Comparison of ENCODE assay signal across 8 cellular contexts in genomic region chr3:138186803-138187295, GRCh38. TPM values are rescaled to one million over a fixed set of nuclear protein-coding genes. Genes with fewer than 3 reads are reported as not detected.
DNase-seq lines count a peak whose midpoint lies in the region; ATAC-seq and TF ChIP-seq lines count a peak whose summit lies in the region.

No MANE protein-coding gene starts in this region.

- peaks cover 32 to 43% of the 10 kb centered on the region in 2 donors for H3K4me1 Mint-ChIP-seq in natural killer cell treated with Interleukin-12 subunit alpha and Interleukin-12 subunit beta and Interleukin-15 and Interleukin-18, amount 100 ng/mL, for 72 hours (ENCODE audit: low read depth in 2 of 2)
- H3K4me1 Mint-ChIP-seq in stimulated activated naive CD8-positive, alpha-beta T cell treated with anti-CD3 and anti-CD28 coated beads, Interleukin-15, Interleukin-2, amounts not matched to agents 100 ng/mL and 50 ng/mL, for 24 hours (ENCODE audit: low read depth) = peaks cover 43% of the 10 kb centered on the region

- ATAC-seq in GM19372 (IDR thresholded peaks at IDR 0.05; ENCODE audit: low read depth, unreplicated experiment) (peak; percentile 92), HG03469 (IDR thresholded peaks at IDR 0.05; ENCODE audit: unreplicated experiment) (peak; percentile 67)
- peak; percentile 95 to 96 for ATAC-seq in natural killer cell treated with Interleukin-12 subunit alpha and Interleukin-12 subunit beta and Interleukin-15 and Interleukin-18, amount 100 ng/mL, for 72 hours

- peak overlapping the region; percentile 94 to 95 for H3K27ac Mint-ChIP-seq in natural killer cell treated with Interleukin-12 subunit alpha and Interleukin-12 subunit beta and Interleukin-15 and Interleukin-18, amount 100 ng/mL, for 72 hours
- H3K27ac Mint-ChIP-seq in stimulated activated naive CD8-positive, alpha-beta T cell treated with anti-CD3 and anti-CD28 coated beads, Interleukin-15, Interleukin-2, amounts not matched to agents 100 ng/mL and 50 ng/mL, for 24 hours = peak overlapping the region; percentile 96

- peak overlapping the region; percentile 98 for H3K4me3 Mint-ChIP-seq in natural killer cell treated with Interleukin-12 subunit alpha and Interleukin-12 subunit beta and Interleukin-15 and Interleukin-18, amount 100 ng/mL, for 72 hours
- peak overlapping the region; percentile 93 for H3K4me3 Mint-ChIP-seq in stimulated activated naive CD8-positive, alpha-beta T cell treated with anti-CD3 and anti-CD28 coated beads, Interleukin-15, Interleukin-2, amounts not matched to agents 100 ng/mL and 50 ng/mL, for 24 hours

- H3K27me3 Mint-ChIP-seq in natural killer cell treated with Interleukin-12 subunit alpha and Interleukin-12 subunit beta and Interleukin-15 and Interleukin-18, amount 100 ng/mL, for 72 hours = peaks cover 15 to 21% of the 10 kb centered on the region in 2 donors
- no peaks in the 10 kb centered on the region for H3K27me3 Mint-ChIP-seq in stimulated activated naive CD8-positive, alpha-beta T cell treated with anti-CD3 and anti-CD28 coated beads, Interleukin-15, Interleukin-2, amounts not matched to agents 100 ng/mL and 50 ng/mL, for 24 hours

- no peaks in the 10 kb centered on the region for H3K9me3 Mint-ChIP-seq in natural killer cell treated with Interleukin-12 subunit alpha and Interleukin-12 subunit beta and Interleukin-15 and Interleukin-18, amount 100 ng/mL, for 72 hours
- H3K9me3 Mint-ChIP-seq in stimulated activated naive CD8-positive, alpha-beta T cell treated with anti-CD3 and anti-CD28 coated beads, Interleukin-15, Interleukin-2, amounts not matched to agents 100 ng/mL and 50 ng/mL, for 24 hours = no peaks in the 10 kb centered on the region

- peak overlapping the region; percentile 93 for H3K27ac ChIP-seq in C4-2B

- no peaks in the 10 kb centered on the region for H3K36me3 Mint-ChIP-seq in natural killer cell treated with Interleukin-12 subunit alpha and Interleukin-12 subunit beta and Interleukin-15 and Interleukin-18, amount 100 ng/mL, for 72 hours
- H3K36me3 Mint-ChIP-seq in stimulated activated naive CD8-positive, alpha-beta T cell treated with anti-CD3 and anti-CD28 coated beads, Interleukin-15, Interleukin-2, amounts not matched to agents 100 ng/mL and 50 ng/mL, for 24 hours (ENCODE audit: low read depth) = peaks cover 19% of the 10 kb centered on the region

- DNase-seq in NOMO-1 (lab: John Stamatoyannopoulos, UW; ENCODE audit: unreplicated experiment in 2 of 2) = peak; percentile 95 to 97
- DNase-seq in activated T-cell treated with anti-CD3 and anti-CD28 coated beads, Interleukin-2, amount 50 U/mL, for 1 hour = peak; percentile 90
- peak; percentile 84 for DNase-seq in fibroblast of gingiva (ENCODE audit: low read depth)
- peak; percentile 89 for DNase-seq in natural killer cell treated with Interleukin-12 subunit alpha and Interleukin-12 subunit beta and Interleukin-15 and Interleukin-18, amount 100 ng/mL, for 72 hours (ENCODE audit: low spot score)

- no peak for TF ChIP-seq CTCF in C4-2B (conservative IDR thresholded peaks at IDR 0.05)

RNA-seq across cellular contexts. Expression of gene ARMC8, which starts 0.3 kb away (rescaled TPM):
- 10 to 100 TPM; 50.2 to 56.6 TPM for total RNA-seq in natural killer cell treated with Interleukin-12 subunit alpha and Interleukin-12 subunit beta and Interleukin-15 and Interleukin-18, amount 100 ng/mL, for 72 hours

RNA-seq across cellular contexts. Expression of gene DBR1, which starts 12.1 kb away (rescaled TPM):
- total RNA-seq in natural killer cell treated with Interleukin-12 subunit alpha and Interleukin-12 subunit beta and Interleukin-15 and Interleukin-18, amount 100 ng/mL, for 72 hours = 10 to 100 TPM; 21.6 to 23.4 TPM

RNA-seq across cellular contexts. Expression of gene A4GNT, which starts 54.7 kb away (rescaled TPM):
- total RNA-seq in natural killer cell treated with Interleukin-12 subunit alpha and Interleukin-12 subunit beta and Interleukin-15 and Interleukin-18, amount 100 ng/mL, for 72 hours = not detected

Comparison
In these comparisons a context has a peak if more than half of its experiments do, and no peak if none do; other contexts are left out.
1. Peak in every context shown above with its lines: DNase-seq, ATAC-seq and H3K27ac ChIP-seq.